15 cellular contexts compared by ENCODE assay signal in genomic region chr9:4497855-4498254, GRCh38. TPM values are rescaled to one million over a fixed set of nuclear protein-coding genes. Genes with fewer than 3 reads are reported as not detected.
DNase-seq lines count a peak whose midpoint lies in the region; ATAC-seq and TF ChIP-seq lines count a peak whose summit lies in the region.
"Had no signal": no experiment of that assay in that cellular context is flagged by ENCODE, and none has a peak within 500 bp of the region (broad histone marks: within the 10 kb centered on the region; RNA-seq: fewer than 3 reads in every experiment).

No MANE protein-coding gene starts in this region.

- TF ChIP-seq CTCF in fibroblast of villous mesenchyme (IDR thresholded peaks at IDR 0.05; ENCODE audit: insufficient read depth, low read depth, low read length), result no peak

- no peak overlapping the region for H3K27ac Mint-ChIP-seq in stimulated activated effector memory CD8-positive, alpha-beta T cell treated with anti-CD3 and anti-CD28 coated beads, Interleukin-12 subunit alpha, Interleukin-12 subunit beta, amount 100 ng/mL, for 72 hours
- H3K27ac Mint-ChIP-seq: T-helper 17 cell had no signal

- no peak overlapping the region for H3K4me3 ChIP-seq in fibroblast of villous mesenchyme (ENCODE audit: low read depth, low read length)
- H3K4me3 ChIP-seq: spleen, testis had no signal

- no peak overlapping the region for H3K4me3 Mint-ChIP-seq in stimulated activated effector memory CD8-positive, alpha-beta T cell treated with anti-CD3 and anti-CD28 coated beads, Interleukin-12 subunit alpha, Interleukin-12 subunit beta, amount 100 ng/mL, for 72 hours
- H3K4me3 Mint-ChIP-seq: T-helper 17 cell had no signal

- no peaks in the 10 kb centered on the region for H3K4me1 Mint-ChIP-seq in stimulated activated effector memory CD8-positive, alpha-beta T cell treated with anti-CD3 and anti-CD28 coated beads, Interleukin-12 subunit alpha, Interleukin-12 subunit beta, amount 100 ng/mL, for 72 hours
- H3K4me1 Mint-ChIP-seq: T-helper 17 cell had no signal

- no peaks in the 10 kb centered on the region for H3K36me3 Mint-ChIP-seq in stimulated activated effector memory CD8-positive, alpha-beta T cell treated with anti-CD3 and anti-CD28 coated beads, Interleukin-12 subunit alpha, Interleukin-12 subunit beta, amount 100 ng/mL, for 72 hours

- ATAC-seq in GM18502 (IDR thresholded peaks at IDR 0.05; ENCODE audit: poor library complexity, unreplicated experiment), result peak; percentile 45
- peak; percentile 69 for ATAC-seq in stimulated activated effector memory CD8-positive, alpha-beta T cell treated with anti-CD3 and anti-CD28 coated beads, Interleukin-12 subunit alpha, Interleukin-12 subunit beta, amount 100 ng/mL, for 72 hours
- no peak for ATAC-seq in HG03139 (IDR thresholded peaks at IDR 0.05; ENCODE audit: unreplicated experiment)
- ATAC-seq: T-helper 17 cell had no signal

- H3K9me3 Mint-ChIP-seq in stimulated activated effector memory CD8-positive, alpha-beta T cell treated with anti-CD3 and anti-CD28 coated beads, Interleukin-12 subunit alpha, Interleukin-12 subunit beta, amount 100 ng/mL, for 72 hours, result no peaks in the 10 kb centered on the region

- DNase-seq in OCI-M1 (lab: John Stamatoyannopoulos, UW) (peak; percentile 80), fibroblast of villous mesenchyme (ENCODE audit: low read depth) (peak; percentile 72), amygdala (lab: John Stamatoyannopoulos, UW) (no peak), Ammon's horn (ENCODE audit: low spot score) (no peak)
- no peak for DNase-seq in stimulated activated effector memory CD8-positive, alpha-beta T cell treated with anti-CD3 and anti-CD28 coated beads, Interleukin-12 subunit alpha, Interleukin-12 subunit beta, amount 100 ng/mL, for 72 hours (ENCODE audit: low spot score in 2 of 2)
- DNase-seq: activated CD4-positive, alpha-beta T cell treated with anti-CD3 and anti-CD28 coated beads for 48 hours; activated effector memory CD4-positive, alpha-beta T cell treated with anti-CD3 and anti-CD28 coated beads, Interleukin-2, amount 50 U/mL, for 16 hours; COR-L47; hypothalamus; MV-4-11; spleen; T-helper 17 cell; testis had no signal

RNA-seq across cellular contexts. Expression of gene SLC1A1, which starts 7.6 kb away (rescaled TPM):
- total RNA-seq in fibroblast of villous mesenchyme, result 17.7 and 34.1 TPM in 2 replicates

Comparison
In these comparisons a context has a peak if more than half of its experiments do, and no peak if none do; other contexts are left out.
1. DNase-seq: peak in OCI-M1 (single experiment) and fibroblast of villous mesenchyme (single experiment); none in stimulated activated effector memory CD8-positive, alpha-beta T cell treated with anti-CD3 and anti-CD28 coated beads, Interleukin-12 subunit alpha, Interleukin-12 subunit beta, amount 100 ng/mL, for 72 hours (0 of 2), amygdala (0 of 56) and Ammon's horn (single experiment).